Comparison of ENCODE assay signal across 9 cellular contexts in genomic region chr20:56391037-56391436, GRCh38. TPM values are rescaled to one million over a fixed set of nuclear protein-coding genes. Genes with fewer than 3 reads are reported as not detected.
DNase-seq lines count a peak whose midpoint lies in the region; ATAC-seq and TF ChIP-seq lines count a peak whose summit lies in the region.
"Had no signal": no experiment of that assay in that cellular context is flagged by ENCODE, and none has a peak within 500 bp of the region (broad histone marks: within the 10 kb centered on the region; RNA-seq: fewer than 3 reads in every experiment).

No MANE protein-coding gene starts in this region.

- H3K4me3 Mint-ChIP-seq in naive thymus-derived CD8-positive, alpha-beta T cell = no peak overlapping the region
- H3K4me3 Mint-ChIP-seq: activated T-helper 17 cell treated with anti-CD3 and anti-CD28 coated beads, Interleukin-2, amount 50 U/mL, for 72 hours had no signal

- H3K4me3 ChIP-seq in right atrium auricular region (peak overlapping the region; percentile 82 to 92), WERI-Rb-1 (ENCODE audit: low read depth, low read length) (peak overlapping the region; percentile 84), kidney epithelial cell (ENCODE audit: low read depth, low read length) (peak overlapping the region; percentile 87), vagina (peak overlapping the region; percentile 88 to 90)

- no peaks in the 10 kb centered on the region for H3K9me3 Mint-ChIP-seq in naive thymus-derived CD8-positive, alpha-beta T cell
- H3K9me3 Mint-ChIP-seq: activated T-helper 17 cell treated with anti-CD3 and anti-CD28 coated beads, Interleukin-2, amount 50 U/mL, for 72 hours had no signal

- no peak overlapping the region for H3K27ac ChIP-seq in right atrium auricular region
- peak overlapping the region; percentile 98 for H3K27ac ChIP-seq in WERI-Rb-1
- no peak overlapping the region for H3K27ac ChIP-seq in vagina

- H3K27me3 Mint-ChIP-seq in naive thymus-derived CD8-positive, alpha-beta T cell = no peaks in the 10 kb centered on the region
- H3K27me3 Mint-ChIP-seq: activated T-helper 17 cell treated with anti-CD3 and anti-CD28 coated beads, Interleukin-2, amount 50 U/mL, for 72 hours had no signal

- H3K36me3 ChIP-seq in right atrium auricular region (peaks cover 10% of the 10 kb centered on the region), WERI-Rb-1 (peaks cover 57% of the 10 kb centered on the region), kidney epithelial cell (ENCODE audit: control insufficient read depth, insufficient read depth, low read length) (no peaks in the 10 kb centered on the region), vagina (peaks cover 0 to 7% of the 10 kb centered on the region in 2 donors)

- TF ChIP-seq CTCF in right atrium auricular region (IDR thresholded peaks at IDR 0.05) (no peak), WERI-Rb-1 (IDR thresholded peaks at IDR 0.05; ENCODE audit: low read depth, low read length) (no peak), kidney epithelial cell (IDR thresholded peaks at IDR 0.05; ENCODE audit: insufficient read depth, low read length, poor library complexity, severe bottlenecking) (no peak), vagina (IDR thresholded peaks at IDR 0.05) (no peak)

- H3K27ac Mint-ChIP-seq in naive thymus-derived CD8-positive, alpha-beta T cell = peak overlapping the region in 4 of 10 donors; percentile 3 to 82 (median 57)
- H3K27ac Mint-ChIP-seq: activated T-helper 17 cell treated with anti-CD3 and anti-CD28 coated beads, Interleukin-2, amount 50 U/mL, for 72 hours had no signal

- H3K4me1 ChIP-seq in right atrium auricular region = peaks cover 0 to 24% of the 10 kb centered on the region in 2 donors
- peaks cover 20% of the 10 kb centered on the region for H3K4me1 ChIP-seq in vagina

- peaks cover 16 to 32% (median 24%) of the 10 kb centered on the region in 4 donors for H3K4me1 Mint-ChIP-seq in naive thymus-derived CD8-positive, alpha-beta T cell

- POLR2A ChIA-PET in naive thymus-derived CD8-positive, alpha-beta T cell (lab: Charles Lee) = interaction anchor here (3.4 kb wide), 1 partner anchor 32 kb away, joined by 34 read pairs; the partner anchor contains the start of gene FAM210B

- H3K27me3 ChIP-seq in right atrium auricular region (no peaks in the 10 kb centered on the region), WERI-Rb-1 (ENCODE audit: insufficient read depth, low read depth, severe bottlenecking) (no peaks in the 10 kb centered on the region), kidney epithelial cell (ENCODE audit: control insufficient read depth, insufficient read depth, low read length) (no peaks in the 10 kb centered on the region), vagina (no peaks in the 10 kb centered on the region)

- intact Hi-C loops in left ventricle myocardium superior (cut with micrococcal nuclease) (no loop called here), vagina (cut with DNase I) (loop anchor here (10.0 kb wide), 1 partner anchor 74 kb away; the partner anchor contains the start of gene RTF2)

- no peaks in the 10 kb centered on the region for H3K9me3 ChIP-seq in right atrium auricular region
- no peaks in the 10 kb centered on the region for H3K9me3 ChIP-seq in WERI-Rb-1 (ENCODE audit: severe bottlenecking)
- H3K9me3 ChIP-seq in vagina = no peaks in the 10 kb centered on the region

- no peak for ATAC-seq in left ventricle myocardium superior
- ATAC-seq in naive thymus-derived CD8-positive, alpha-beta T cell = no peak

- TF ChIP-seq POLR2A in vagina (IDR thresholded peaks at IDR 0.05) = no peak

- DNase-seq in right atrium auricular region (ENCODE audit: low spot score) = no peak
- DNase-seq in left ventricle myocardium superior = no peak
- DNase-seq in WERI-Rb-1 = no peak
- no peak for DNase-seq in kidney epithelial cell (ENCODE audit: low read depth)
- DNase-seq in vagina (ENCODE audit: extremely low spot score in 2 of 2) = no peak
- DNase-seq in naive thymus-derived CD8-positive, alpha-beta T cell = no peak
- no peak for DNase-seq in NCI-H2107 treated with DMSO at 0.1 percent for 48 hours (lab: John Stamatoyannopoulos, UW; ENCODE audit: unreplicated experiment)
- DNase-seq in NCI-H524 (lab: John Stamatoyannopoulos, UW) = no peak

- H3K36me3 Mint-ChIP-seq in naive thymus-derived CD8-positive, alpha-beta T cell = peaks cover 0 to 13% (median 0%) of the 10 kb centered on the region in 3 donors

RNA-seq across cellular contexts. Expression of gene AURKA, which starts 1.0 kb away (rescaled TPM):
- total RNA-seq in right atrium auricular region (1 to 10 TPM; 2.0 to 7.6 TPM), left ventricle myocardium superior (7.0 TPM), kidney epithelial cell (8.0 and 8.5 TPM in 2 replicates), vagina (2.2 TPM)
- 1 to 10 TPM in 1 of 2 experiments, under 1 TPM in 1; 0.85 to 1.3 TPM for total RNA-seq in naive thymus-derived CD8-positive, alpha-beta T cell
- polyA plus RNA-seq in naive thymus-derived CD8-positive, alpha-beta T cell = under 1 TPM; 0.19 to 0.50 (median 0.44) TPM

RNA-seq across cellular contexts. Expression of gene CSTF1, which starts 1.4 kb away (rescaled TPM):
- total RNA-seq in right atrium auricular region = 10 to 100 TPM; 16.4 to 22.8 TPM
- total RNA-seq in left ventricle myocardium superior = 19.5 TPM
- total RNA-seq in kidney epithelial cell = 27.7 TPM in 2 replicates
- total RNA-seq in vagina = 27.0 TPM
- 10 to 100 TPM; 43.7 to 52.8 TPM for total RNA-seq in naive thymus-derived CD8-positive, alpha-beta T cell
- 10 to 100 TPM; 27.2 to 33.3 (median 27.7) TPM for polyA plus RNA-seq in naive thymus-derived CD8-positive, alpha-beta T cell

RNA-seq across cellular contexts. Expression of gene CASS4, which starts 21.0 kb away (rescaled TPM):
- total RNA-seq in right atrium auricular region (1 to 10 TPM; 2.0 to 2.4 TPM), left ventricle myocardium superior (0.55 TPM), kidney epithelial cell (0.07 TPM in 1 of 2 replicates, not detected in the other), vagina (0.74 TPM)
- 10 to 100 TPM; 11.6 to 12.9 TPM for total RNA-seq in naive thymus-derived CD8-positive, alpha-beta T cell
- 10 to 100 TPM in 1 of 3 donors, 1 to 10 TPM in 2; 5.5 to 11.2 (median 7.1) TPM for polyA plus RNA-seq in naive thymus-derived CD8-positive, alpha-beta T cell

RNA-seq across cellular contexts. Expression of gene FAM210B, which starts 32.3 kb away (rescaled TPM):
- total RNA-seq in right atrium auricular region (10 to 100 TPM; 26.3 to 29.9 TPM), left ventricle myocardium superior (58.7 TPM), kidney epithelial cell (55.5 and 59.7 TPM in 2 replicates), vagina (46.4 TPM)
- total RNA-seq in naive thymus-derived CD8-positive, alpha-beta T cell = 10 to 100 TPM; 25.2 to 27.8 TPM
- polyA plus RNA-seq in naive thymus-derived CD8-positive, alpha-beta T cell = 10 to 100 TPM; 26.7 to 32.9 (median 27.8) TPM
